Comparison of ENCODE assay signal across 23 cellular contexts in genomic region chr4:24807611-24808010, GRCh38. TPM values are rescaled to one million over a fixed set of nuclear protein-coding genes. Genes with fewer than 3 reads are reported as not detected.
"Had no signal": no experiment of that assay in that cellular context is flagged by ENCODE, and none has a peak within 500 bp of the region (broad histone marks: within the 10 kb centered on the region; RNA-seq: fewer than 3 reads in every experiment).

No MANE protein-coding gene starts in this region.

- H3K4me3 ChIP-seq: MG63, SJCRH30, SK-N-MC had no signal

- H3K27ac ChIP-seq: SJCRH30, SK-N-MC had no signal

- H3K27me3 ChIP-seq: MG63 had no signal

- H3K9me3 ChIP-seq: MG63, SJCRH30 had no signal

- H3K36me3 ChIP-seq: MG63, SJCRH30 had no signal

- DNase-seq: IMR-90, Karpas-422, KG1, MG63, NCI-H1092, NCI-H1105 treated with DMSO at 0.1 percent for 48 hours, NCI-H1417 treated with DMSO at 0.1 percent for 48 hours, NCI-H146, NCI-H1694 treated with DMSO at 0.1 percent for 48 hours, NCI-H1930, NCI-H2081, NCI-H2107, NCI-H2227 treated with DMSO at 0.1 percent for 48 hours, NCI-H526, NCI-H82, PC-3, SHP77 treated with DMSO at 0.1 percent for 48 hours, SJCRH30 had no signal

RNA-seq across cellular contexts. Expression of gene SOD3, which starts 12.2 kb away (rescaled TPM):
- total RNA-seq: HepG2, HT1080, NCI-H460, OCI-LY7, SJCRH30 had no signal
